ENCODE assay signal across 37 cellular contexts in the genomic region with DNA sequence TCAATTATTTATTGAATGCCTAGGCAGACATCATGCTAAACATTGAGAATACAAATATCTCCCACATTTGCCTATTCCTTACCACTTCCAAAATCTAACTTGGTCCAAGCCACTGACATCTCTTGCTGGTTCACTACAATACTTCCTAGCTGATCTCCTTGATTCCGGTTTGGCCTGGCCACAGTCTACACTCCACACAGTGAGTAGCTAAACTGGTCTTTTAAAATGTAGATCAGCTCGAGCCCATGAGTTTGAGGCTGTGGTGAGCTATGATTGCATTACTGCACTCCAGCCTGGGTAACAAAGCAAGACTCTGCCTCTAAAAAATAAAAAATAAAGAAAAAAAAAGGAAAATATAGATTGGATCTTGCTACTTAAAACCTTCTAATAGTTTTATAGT.
"Had no signal": no experiment of that assay in that cellular context is flagged by ENCODE, and none has a peak within 500 bp of the region (broad histone marks: within the 10 kb centered on the region; RNA-seq: fewer than 3 reads in every experiment).

No MANE protein-coding gene starts in this region.

- H3K36me3 Mint-ChIP-seq: activated CD8-positive, alpha-beta memory T cell treated with anti-CD3 and anti-CD28 coated beads, Interleukin-2, amount 10 ng/mL, durations not matched to agents 7 days and 5 days; activated naive CD4-positive, alpha-beta T cell treated with anti-CD3 and anti-CD28 coated beads, Interleukin-2, amount 10 ng/mL, durations not matched to agents 7 days and 5 days; activated naive CD4-positive, alpha-beta T cell treated with anti-CD3 and anti-CD28 coated beads, Interleukin-2, amount 50 U/mL, for 24 hours; activated naive CD8-positive, alpha-beta T cell; activated naive CD8-positive, alpha-beta T cell treated with anti-CD3 and anti-CD28 coated beads, Interleukin-2, amount 10 ng/mL, durations not matched to agents 7 days and 5 days had no signal

- H3K4me3 Mint-ChIP-seq: activated CD4-positive, alpha-beta memory T cell treated with anti-CD3 and anti-CD28 coated beads, Interleukin-2, amount 10 ng/mL, durations not matched to agents 7 days and 5 days; activated CD4-positive, alpha-beta T cell treated with anti-CD3 and anti-CD28 coated beads for 36 hours; activated CD4-positive, alpha-beta T cell treated with anti-CD3 and anti-CD28 coated beads, Interleukin-2, amount 10 ng/mL, durations not matched to agents 7 days and 5 days; activated CD8-positive, alpha-beta memory T cell treated with anti-CD3 and anti-CD28 coated beads, Interleukin-2, amount 10 ng/mL, durations not matched to agents 7 days and 5 days; activated CD8-positive, alpha-beta T cell treated with anti-CD3 and anti-CD28 coated beads, Interleukin-2, amount 10 ng/mL, durations not matched to agents 7 days and 5 days; activated naive CD4-positive, alpha-beta T cell treated with anti-CD3 and anti-CD28 coated beads, Interleukin-2, amount 10 ng/mL, durations not matched to agents 7 days and 5 days; activated naive CD4-positive, alpha-beta T cell treated with anti-CD3 and anti-CD28 coated beads, Interleukin-2, amount 50 U/mL, for 24 hours; activated naive CD8-positive, alpha-beta T cell; activated naive CD8-positive, alpha-beta T cell treated with anti-CD3 and anti-CD28 coated beads, Interleukin-2, amount 10 ng/mL, durations not matched to agents 7 days and 5 days; activated naive CD8-positive, alpha-beta T cell treated with anti-CD3 and anti-CD28 coated beads, Interleukin-2, amount 50 U/mL, for 24 hours; activated T-cell treated with anti-CD3 and anti-CD28 coated beads, Interleukin-2, amount 50 U/mL, for 24 hours; T-helper 1 cell treated with Interleukin-12 subunit alpha and Interleukin-12 subunit beta and Interleukin-4 antibody, amounts not matched to agents 30 μg/mL and 1 μg/mL, for 36 hours; T-helper 2 cell treated with Interferon-gamma antibody and Interleukin-4, amounts not matched to agents 5 μg/mL and 100 μg/mL, for 36 hours had no signal

- H3K4me1 ChIP-seq: breast epithelium had no signal

- H3K4me3 ChIP-seq: body of pancreas, breast epithelium had no signal

- DNase-seq: activated CD4-positive, alpha-beta memory T cell treated with anti-CD3 and anti-CD28 coated beads, Interleukin-2, amount 10 ng/mL, durations not matched to agents 7 days and 5 days; activated CD4-positive, alpha-beta T cell treated with anti-CD3 and anti-CD28 coated beads for 1 hour; activated CD4-positive, alpha-beta T cell treated with anti-CD3 and anti-CD28 coated beads for 36 hours; activated CD4-positive, alpha-beta T cell treated with anti-CD3 and anti-CD28 coated beads for 48 hours; activated CD4-positive, alpha-beta T cell treated with anti-CD3 and anti-CD28 coated beads, Interleukin-2, amount 10 ng/mL, durations not matched to agents 7 days and 5 days; activated CD4-positive, alpha-beta T cell treated with anti-CD3 and anti-CD28 coated beads, Interleukin-2, amount 50 U/mL, for 48 hours; activated CD4-positive, CD25-positive, alpha-beta regulatory T cell; activated CD8-positive, alpha-beta memory T cell treated with anti-CD3 and anti-CD28 coated beads for 24 hours; activated CD8-positive, alpha-beta memory T cell treated with anti-CD3 and anti-CD28 coated beads, Interleukin-2, amount 10 ng/mL, durations not matched to agents 7 days and 5 days; activated CD8-positive, alpha-beta memory T cell treated with anti-CD3 and anti-CD28 coated beads, Interleukin-2, amount 50 U/mL, for 48 hours; activated CD8-positive, alpha-beta T cell treated with anti-CD3 and anti-CD28 coated beads, Interleukin-2, amount 10 ng/mL, durations not matched to agents 7 days and 5 days; activated effector memory CD4-positive, alpha-beta T cell treated with Interleukin-2 at 50 U/mL for 16 hours; activated gamma-delta T cell; activated naive CD4-positive, alpha-beta T cell treated with anti-CD3 and anti-CD28 coated beads, Interleukin-2, amount 10 ng/mL, durations not matched to agents 7 days and 5 days; activated naive CD4-positive, alpha-beta T cell treated with Interleukin-2 at 50 U/mL for 16 hours; activated naive CD8-positive, alpha-beta T cell treated with anti-CD3 and anti-CD28 coated beads, Interleukin-2, amount 10 ng/mL, durations not matched to agents 7 days and 5 days; activated naive CD8-positive, alpha-beta T cell treated with anti-CD3 and anti-CD28 coated beads, Interleukin-2, amount 50 U/mL, for 24 hours; activated T-cell treated with anti-CD3 and anti-CD28 coated beads, Interleukin-2, amount 50 U/mL, for 24 hours; activated T-cell treated with anti-CD3 and anti-CD28 coated beads, Interleukin-2, amount 50 U/mL, for 48 hours; amygdala; anterior cingulate cortex; body of pancreas; brain microvascular endothelial cell; central memory CD4-positive, alpha-beta T cell; T-helper 1 cell; T-helper 2 cell; T-helper 9 cell had no signal

- H3K4me1 Mint-ChIP-seq: activated CD4-positive, alpha-beta memory T cell treated with anti-CD3 and anti-CD28 coated beads, Interleukin-2, amount 10 ng/mL, durations not matched to agents 7 days and 5 days; activated CD4-positive, alpha-beta T cell treated with anti-CD3 and anti-CD28 coated beads for 36 hours; activated CD4-positive, alpha-beta T cell treated with anti-CD3 and anti-CD28 coated beads, Interleukin-2, amount 10 ng/mL, durations not matched to agents 7 days and 5 days; activated CD8-positive, alpha-beta memory T cell treated with anti-CD3 and anti-CD28 coated beads, Interleukin-2, amount 10 ng/mL, durations not matched to agents 7 days and 5 days; activated naive CD4-positive, alpha-beta T cell treated with anti-CD3 and anti-CD28 coated beads, Interleukin-2, amount 10 ng/mL, durations not matched to agents 7 days and 5 days; activated naive CD4-positive, alpha-beta T cell treated with anti-CD3 and anti-CD28 coated beads, Interleukin-2, amount 50 U/mL, for 24 hours; activated naive CD8-positive, alpha-beta T cell treated with anti-CD3 and anti-CD28 coated beads, Interleukin-2, amount 10 ng/mL, durations not matched to agents 7 days and 5 days; activated naive CD8-positive, alpha-beta T cell treated with anti-CD3 and anti-CD28 coated beads, Interleukin-2, amount 50 U/mL, for 24 hours had no signal

- H3K27ac ChIP-seq: body of pancreas, brain microvascular endothelial cell, breast epithelium, VCaP had no signal

- FAIRE-seq: astrocyte, TTC549 had no signal

- H3K27me3 ChIP-seq: body of pancreas, brain microvascular endothelial cell, breast epithelium had no signal

- H3K9me3 ChIP-seq: body of pancreas, breast epithelium had no signal

- H3K27ac Mint-ChIP-seq: activated CD4-positive, alpha-beta memory T cell treated with anti-CD3 and anti-CD28 coated beads, Interleukin-2, amount 10 ng/mL, durations not matched to agents 7 days and 5 days; activated CD4-positive, alpha-beta T cell treated with anti-CD3 and anti-CD28 coated beads for 36 hours; activated CD4-positive, alpha-beta T cell treated with anti-CD3 and anti-CD28 coated beads, Interleukin-2, amount 10 ng/mL, durations not matched to agents 7 days and 5 days; activated CD8-positive, alpha-beta memory T cell treated with anti-CD3 and anti-CD28 coated beads, Interleukin-2, amount 10 ng/mL, durations not matched to agents 7 days and 5 days; activated CD8-positive, alpha-beta T cell treated with anti-CD3 and anti-CD28 coated beads, Interleukin-2, amount 10 ng/mL, durations not matched to agents 7 days and 5 days; activated naive CD4-positive, alpha-beta T cell treated with anti-CD3 and anti-CD28 coated beads, Interleukin-2, amount 10 ng/mL, durations not matched to agents 7 days and 5 days; activated naive CD4-positive, alpha-beta T cell treated with anti-CD3 and anti-CD28 coated beads, Interleukin-2, amount 50 U/mL, for 24 hours; activated naive CD8-positive, alpha-beta T cell; activated naive CD8-positive, alpha-beta T cell treated with anti-CD3 and anti-CD28 coated beads, Interleukin-2, amount 10 ng/mL, durations not matched to agents 7 days and 5 days; activated naive CD8-positive, alpha-beta T cell treated with anti-CD3 and anti-CD28 coated beads, Interleukin-2, amount 50 U/mL, for 24 hours; activated T-cell treated with anti-CD3 and anti-CD28 coated beads, Interleukin-2, amount 50 U/mL, for 24 hours; activated T-helper 2 cell treated with anti-CD3 and anti-CD28 coated beads, Interferon-gamma antibody, Interleukin-2, Interleukin-4, amounts not matched to agents 10 μg/mL and 5 μg/mL and 100 μg/mL, durations not matched to agents 14 hours and 24 hours and 36 hours; T-helper 1 cell treated with Interleukin-12 subunit alpha and Interleukin-12 subunit beta and Interleukin-4 antibody, amounts not matched to agents 30 μg/mL and 1 μg/mL, for 36 hours; T-helper 2 cell treated with Interferon-gamma antibody and Interleukin-4, amounts not matched to agents 5 μg/mL and 100 μg/mL, for 36 hours had no signal

- H3K36me3 ChIP-seq: brain microvascular endothelial cell, breast epithelium had no signal

- ATAC-seq: activated CD4-positive, alpha-beta T cell treated with anti-CD3 and anti-CD28 coated beads for 36 hours; activated CD4-positive, CD25-positive, alpha-beta regulatory T cell treated with anti-CD3 and anti-CD28 coated beads, Interleukin-2, amount 50 U/mL, for 24 hours; activated CD8-positive, alpha-beta memory T cell treated with anti-CD3 and anti-CD28 coated beads, Interleukin-2, amount 10 ng/mL, durations not matched to agents 7 days and 5 days; activated CD8-positive, alpha-beta T cell treated with anti-CD3 and anti-CD28 coated beads, Interleukin-2, amount 10 ng/mL, durations not matched to agents 7 days and 5 days; activated naive CD8-positive, alpha-beta T cell treated with anti-CD3 and anti-CD28 coated beads, Interleukin-2, amount 50 U/mL, for 24 hours; body of pancreas had no signal

- H3K9me3 Mint-ChIP-seq: activated CD4-positive, alpha-beta memory T cell treated with anti-CD3 and anti-CD28 coated beads, Interleukin-2, amount 10 ng/mL, durations not matched to agents 7 days and 5 days; activated CD4-positive, alpha-beta T cell treated with anti-CD3 and anti-CD28 coated beads, Interleukin-2, amount 10 ng/mL, durations not matched to agents 7 days and 5 days; activated naive CD4-positive, alpha-beta T cell treated with anti-CD3 and anti-CD28 coated beads, Interleukin-2, amount 10 ng/mL, durations not matched to agents 7 days and 5 days; activated naive CD4-positive, alpha-beta T cell treated with anti-CD3 and anti-CD28 coated beads, Interleukin-2, amount 50 U/mL, for 24 hours; activated naive CD8-positive, alpha-beta T cell treated with anti-CD3 and anti-CD28 coated beads, Interleukin-2, amount 10 ng/mL, durations not matched to agents 7 days and 5 days; activated naive CD8-positive, alpha-beta T cell treated with anti-CD3 and anti-CD28 coated beads, Interleukin-2, amount 50 U/mL, for 24 hours; activated T-cell treated with anti-CD3 and anti-CD28 coated beads, Interleukin-2, amount 50 U/mL, for 24 hours; activated T-helper 2 cell treated with anti-CD3 and anti-CD28 coated beads, Interferon-gamma antibody, Interleukin-2, Interleukin-4, amounts not matched to agents 10 μg/mL and 5 μg/mL and 100 μg/mL, durations not matched to agents 14 hours and 24 hours and 36 hours; T-helper 1 cell treated with Interleukin-12 subunit alpha and Interleukin-12 subunit beta and Interleukin-4 antibody, amounts not matched to agents 30 μg/mL and 1 μg/mL, for 36 hours; T-helper 2 cell treated with Interferon-gamma antibody and Interleukin-4, amounts not matched to agents 5 μg/mL and 100 μg/mL, for 36 hours had no signal
